10 cellular contexts compared by ENCODE assay signal in genomic region chr1:16643001-16643411, GRCh38. TPM values are rescaled to one million over a fixed set of nuclear protein-coding genes. Genes with fewer than 3 reads are reported as not detected.
DNase-seq lines count a peak whose midpoint lies in the region; ATAC-seq and TF ChIP-seq lines count a peak whose summit lies in the region.
"Not testable (repeated sequence)": the region's sequence is repeated elsewhere in the genome, so short reads cannot be mapped to it uniquely, and the experiment has no call there.
"Had no signal": no experiment of that assay in that cellular context is flagged by ENCODE, and none has a peak within 500 bp of the region (broad histone marks: within the 10 kb centered on the region; RNA-seq: fewer than 3 reads in every experiment).

No MANE protein-coding gene starts in this region.

- H3K9me3 ChIP-seq in endodermal cell (ENCODE audit: control insufficient read depth, low read length); neuronal stem cell (replicated peaks in 1 of 2; ENCODE audit: control insufficient read depth in 2 of 2, insufficient read depth in 1 of 2, low read depth in 1 of 2, low read length in 2 of 2): not testable (repeated sequence)

- H3K27me3 Mint-ChIP-seq in activated CD4-positive, alpha-beta T cell treated with anti-CD3 and anti-CD28 coated beads, Interleukin-2, amount 10 ng/mL, durations not matched to agents 24 days and 14 days; endodermal cell (ENCODE audit: insufficient read depth): not testable (repeated sequence)

- not testable (repeated sequence) for H3K36me3 Mint-ChIP-seq in activated CD4-positive, alpha-beta T cell treated with anti-CD3 and anti-CD28 coated beads, Interleukin-2, amount 10 ng/mL, durations not matched to agents 24 days and 14 days (ENCODE audit: low read depth); activated naive CD4-positive, alpha-beta T cell treated with anti-CD3 and anti-CD28 coated beads, Interleukin-2, amount 50 U/mL, for 72 hours; endodermal cell (ENCODE audit: low read depth)

- not testable (repeated sequence) for TF ChIP-seq CTCF in AG04449 (IDR thresholded peaks at IDR 0.05; ENCODE audit: insufficient read depth, low read length, missing control alignments); LNCaP clone FGC (IDR thresholded peaks at IDR 0.05; ENCODE audit: control insufficient read depth, extremely low read depth, insufficient read depth); endodermal cell (conservative IDR thresholded peaks at IDR 0.05)

- H3K4ac ChIP-seq in neuronal stem cell (ENCODE audit: low read length): peak overlapping the region; percentile 12

- not testable (repeated sequence) for H2BK15ac ChIP-seq in neuronal stem cell (ENCODE audit: low read length)

- DNase-seq in AG04449 (ENCODE audit: low read depth, low spot score); LNCaP clone FGC (ENCODE audit: low read depth); neuronal stem cell (ENCODE audit: low spot score): not testable (repeated sequence)
- peak; percentile 75 for DNase-seq in activated CD4-positive, alpha-beta T cell treated with anti-CD3 and anti-CD28 coated beads, Interleukin-2, amount 10 ng/mL, durations not matched to agents 24 days and 14 days
- DNase-seq in activated naive CD4-positive, alpha-beta T cell treated with anti-CD3 and anti-CD28 coated beads, Interleukin-2, amount 50 U/mL, for 72 hours (ENCODE audit: low spot score in 2 of 2): peak; percentile 25 to 61
- DNase-seq in endodermal cell: peak; percentile 70
- peak; percentile 59 for DNase-seq in left lobe of liver (ENCODE audit: low spot score)
- peak; percentile 3 for DNase-seq in stimulated activated CD4-positive, alpha-beta T cell treated with anti-CD3 and anti-CD28 coated beads, Interleukin-4, amount 100 ng/mL, for 1 hour

- not testable (repeated sequence) for H3K9ac ChIP-seq in endodermal cell (ENCODE audit: extremely low read depth, low read length, poor library complexity, severe bottlenecking)
- H3K9ac ChIP-seq in neuronal stem cell (ENCODE audit: low read depth, low read length, poor library complexity): peak overlapping the region; percentile 70

- H3K9me3 Mint-ChIP-seq in activated CD4-positive, alpha-beta T cell treated with anti-CD3 and anti-CD28 coated beads, Interleukin-2, amount 10 ng/mL, durations not matched to agents 24 days and 14 days; activated naive CD4-positive, alpha-beta T cell treated with anti-CD3 and anti-CD28 coated beads, Interleukin-2, amount 50 U/mL, for 72 hours; endodermal cell: not testable (repeated sequence)

- H3K27me3 ChIP-seq in endodermal cell (ENCODE audit: control insufficient read depth, insufficient read depth, low read length, poor library complexity, severe bottlenecking); neuronal stem cell (ENCODE audit: control insufficient read depth in 3 of 3, insufficient read depth in 3 of 3, low read depth in 1 of 3, low read length in 3 of 3): not testable (repeated sequence)

- H2AFZ ChIP-seq in neuronal stem cell (ENCODE audit: low read length): not testable (repeated sequence)

- POLR2A ChIA-PET in AG04449 (lab: Yijun Ruan, JAX): not testable (repeated sequence)

- not testable (repeated sequence) for ATAC-seq in activated naive CD4-positive, alpha-beta T cell treated with anti-CD3 and anti-CD28 coated beads, Interleukin-2, amount 50 U/mL, for 72 hours; left lobe of liver

- not testable (repeated sequence) for H3K27ac ChIP-seq in endodermal cell (ENCODE audit: low read depth, low read length); neuronal stem cell (replicated peaks; ENCODE audit: low read length)

- 96% methylated on average over 4 of the region's 4 CpGs for WGBS in endodermal cell (ENCODE audit: insufficient coverage in 1 of 2, insufficient read length in 1 of 2), 2 experiments
- WGBS in neuronal stem cell (ENCODE audit: extremely low coverage in 2 of 2, insufficient read length in 2 of 2, insufficient replicate concordance in 1 of 2), 2 donors: no CpG with 5 or more reads among the region's 4 CpGs

- H2BK5ac ChIP-seq in neuronal stem cell (ENCODE audit: low read length): peak overlapping the region; percentile 43

- H3K4me3 ChIP-seq in AG04449 (ENCODE audit: low read depth, low read length) (peak overlapping the region; percentile 13), LNCaP clone FGC (ENCODE audit: low read depth, low read length) (peak overlapping the region; percentile 91), endodermal cell (ENCODE audit: low read length) (peak overlapping the region; percentile 91), neuronal stem cell (ENCODE audit: low read length in 2 of 2) (peak overlapping the region in 1 of 2 donors; percentile 57)

- not testable (repeated sequence) for H3K4me2 ChIP-seq in neuronal stem cell (ENCODE audit: insufficient read depth, low read length, poor library complexity, severe bottlenecking)

- H3K23ac ChIP-seq in neuronal stem cell (ENCODE audit: low read depth, low read length, poor library complexity): peak overlapping the region; percentile 39

- H2BK12ac ChIP-seq in neuronal stem cell (ENCODE audit: low read length): peak overlapping the region; percentile 2

- not testable (repeated sequence) for H3K36me3 ChIP-seq in endodermal cell (ENCODE audit: control insufficient read depth, insufficient read depth, low read length)
- H3K36me3 ChIP-seq in neuronal stem cell (replicated peaks in 1 of 2; ENCODE audit: control insufficient read depth in 2 of 2, insufficient read depth in 2 of 2, low read length in 2 of 2): peaks cover 0 to 20% of the 10 kb centered on the region in 2 donors

- CTCF ChIA-PET in AG04449 (lab: Yijun Ruan, JAX): interaction anchor here (1.4 to 1.6 kb wide), 2 partner anchors 22 to 84 kb away, joined by 3 to 5 read pairs; no protein-coding TSS in a partner anchor

- H3K14ac ChIP-seq in neuronal stem cell (ENCODE audit: low read length): not testable (repeated sequence)

- H3K4me1 ChIP-seq in endodermal cell (ENCODE audit: control insufficient read depth, insufficient read depth, low read length) (peaks cover 11% of the 10 kb centered on the region), neuronal stem cell (ENCODE audit: control insufficient read depth in 2 of 2, insufficient read depth in 1 of 2, low read depth in 1 of 2, low read length in 2 of 2) (peaks cover 10 to 15% of the 10 kb centered on the region in 2 donors)

- H3K18ac ChIP-seq in neuronal stem cell (ENCODE audit: low read length): peak overlapping the region; percentile 15

- H2BK120ac ChIP-seq in neuronal stem cell (ENCODE audit: low read depth, low read length): peak overlapping the region; percentile 18

- H3K4me1 Mint-ChIP-seq in activated CD4-positive, alpha-beta T cell treated with anti-CD3 and anti-CD28 coated beads, Interleukin-2, amount 10 ng/mL, durations not matched to agents 24 days and 14 days; endodermal cell: not testable (repeated sequence)

- H3K4me3 Mint-ChIP-seq in activated CD4-positive, alpha-beta T cell treated with anti-CD3 and anti-CD28 coated beads, Interleukin-2, amount 10 ng/mL, durations not matched to agents 24 days and 14 days; endodermal cell: not testable (repeated sequence)

- peaks cover 24% of the 10 kb centered on the region for H3K79me1 ChIP-seq in neuronal stem cell (ENCODE audit: low read depth, low read length)

- H4K91ac ChIP-seq in neuronal stem cell (ENCODE audit: low read depth, low read length, poor library complexity): not testable (repeated sequence)

- not testable (repeated sequence) for H3K27ac Mint-ChIP-seq in activated CD4-positive, alpha-beta T cell treated with anti-CD3 and anti-CD28 coated beads, Interleukin-2, amount 10 ng/mL, durations not matched to agents 24 days and 14 days; activated naive CD4-positive, alpha-beta T cell treated with anti-CD3 and anti-CD28 coated beads, Interleukin-2, amount 50 U/mL, for 72 hours; endodermal cell

- intact Hi-C loops in activated CD4-positive, alpha-beta T cell treated with anti-CD3 and anti-CD28 coated beads, Interleukin-2, amount 10 ng/mL, durations not matched to agents 24 days and 14 days (cut with micrococcal nuclease): not testable (repeated sequence)

- peak overlapping the region; percentile 67 for H2AK5ac ChIP-seq in neuronal stem cell (ENCODE audit: low read depth, low read length)

- H4K8ac ChIP-seq in neuronal stem cell (ENCODE audit: low read depth, low read length): peak overlapping the region; percentile 33

RNA-seq across cellular contexts. Expression of gene RNU1-3, which starts 23.7 kb away (rescaled TPM):
- 1,962 and 2,189 TPM in 2 replicates for total RNA-seq in activated CD4-positive, alpha-beta T cell treated with anti-CD3 and anti-CD28 coated beads, Interleukin-2, amount 10 ng/mL, durations not matched to agents 24 days and 14 days
- total RNA-seq in activated naive CD4-positive, alpha-beta T cell treated with anti-CD3 and anti-CD28 coated beads, Interleukin-2, amount 50 U/mL, for 72 hours: 1,000 to 10,000 TPM; 1,082 to 1,722 TPM
- 1,000 to 10,000 TPM; 2,483 to 3,611 TPM for total RNA-seq in endodermal cell
- 11,872 TPM for polyA plus RNA-seq in endodermal cell (2013, experiment 1 of 2)
- 14,577 TPM for polyA plus RNA-seq in endodermal cell (2013, experiment 2 of 2)
- total RNA-seq in left lobe of liver: 1,159 TPM
- 14.3 TPM for polyA plus RNA-seq in neuronal stem cell (2013, experiment 1 of 2)
- 15.9 TPM for polyA plus RNA-seq in neuronal stem cell (2013, experiment 2 of 2)
- polyA plus RNA-seq: adipose tissue, thymus had no signal

RNA-seq across cellular contexts. Expression of gene NBPF1, which starts 29.6 kb away (rescaled TPM):
- total RNA-seq in activated CD4-positive, alpha-beta T cell treated with anti-CD3 and anti-CD28 coated beads, Interleukin-2, amount 10 ng/mL, durations not matched to agents 24 days and 14 days: 4.2 and 5.1 TPM in 2 replicates
- total RNA-seq in activated naive CD4-positive, alpha-beta T cell treated with anti-CD3 and anti-CD28 coated beads, Interleukin-2, amount 50 U/mL, for 72 hours: 1 to 10 TPM; 6.2 to 6.5 TPM
- total RNA-seq in endodermal cell (10 to 100 TPM; 39.2 to 42.5 TPM), left lobe of liver (23.0 TPM)
- 37.2 TPM for polyA plus RNA-seq in endodermal cell (2013, experiment 1 of 2)
- 29.5 TPM for polyA plus RNA-seq in endodermal cell (2013, experiment 2 of 2)
- polyA plus RNA-seq in neuronal stem cell (2013, experiment 1 of 2): 19.8 TPM
- 20.3 TPM for polyA plus RNA-seq in neuronal stem cell (2013, experiment 2 of 2)
